ENCODE assay signal across 9 cellular contexts in genomic region chr6:128725271-128726233, GRCh38.
DNase-seq lines count a peak whose midpoint lies in the region; ATAC-seq and TF ChIP-seq lines count a peak whose summit lies in the region.
"Had no signal": no experiment of that assay in that cellular context is flagged by ENCODE, and none has a peak within 500 bp of the region (broad histone marks: within the 10 kb centered on the region; RNA-seq: fewer than 3 reads in every experiment).

No MANE protein-coding gene starts in this region.

- no peak overlapping the region for H3K27ac Mint-ChIP-seq in activated CD4-positive, alpha-beta memory T cell treated with anti-CD3 and anti-CD28 coated beads, Interleukin-2, amount 10 ng/mL, durations not matched to agents 7 days and 5 days
- H3K27ac Mint-ChIP-seq: stimulated activated naive CD8-positive, alpha-beta T cell treated with anti-CD3 and anti-CD28 coated beads, Interleukin-15, Interleukin-2, amounts not matched to agents 100 ng/mL and 50 ng/mL, for 24 hours had no signal

- no peak overlapping the region for H3K27ac ChIP-seq in ascending aorta
- H3K27ac ChIP-seq in thyroid gland, result no peak overlapping the region

- H3K27me3 Mint-ChIP-seq in activated CD4-positive, alpha-beta memory T cell treated with anti-CD3 and anti-CD28 coated beads, Interleukin-2, amount 10 ng/mL, durations not matched to agents 7 days and 5 days, result peaks cover 20% of the 10 kb centered on the region

- H3K4me1 ChIP-seq in ascending aorta (no peaks in the 10 kb centered on the region), thyroid gland (no peaks in the 10 kb centered on the region)

- H3K36me3 ChIP-seq in ascending aorta, result no peaks in the 10 kb centered on the region
- no peaks in the 10 kb centered on the region for H3K36me3 ChIP-seq in thyroid gland

- no peak for TF ChIP-seq POLR2A in thyroid gland (IDR thresholded peaks at IDR 0.05)

- intact Hi-C loops in ascending aorta (cut with DNase I), result loop anchor here (5.0 to 10.0 kb wide), 2 partner anchors 532 to 649 kb away; no protein-coding TSS in a partner anchor
- intact Hi-C loops in thyroid gland (cut with DNase I), result no loop called here

- no peak overlapping the region for H3K4me3 Mint-ChIP-seq in activated CD4-positive, alpha-beta memory T cell treated with anti-CD3 and anti-CD28 coated beads, Interleukin-2, amount 10 ng/mL, durations not matched to agents 7 days and 5 days
- H3K4me3 Mint-ChIP-seq: stimulated activated naive CD8-positive, alpha-beta T cell treated with anti-CD3 and anti-CD28 coated beads, Interleukin-15, Interleukin-2, amounts not matched to agents 100 ng/mL and 50 ng/mL, for 24 hours had no signal

- POLR2A ChIA-PET in activated CD4-positive, alpha-beta memory T cell treated with anti-CD3 and anti-CD28 coated beads, Interleukin-2, amount 10 ng/mL, durations not matched to agents 7 days and 5 days (lab: Charles Lee), result no interaction called here

- no peak overlapping the region for H3K4me3 ChIP-seq in AG09309 (ENCODE audit: control insufficient read depth, low read depth, low read length)
- H3K4me3 ChIP-seq in GM12865 (ENCODE audit: low read depth, low read length), result no peak overlapping the region
- H3K4me3 ChIP-seq in ascending aorta, result no peak overlapping the region
- no peak overlapping the region for H3K4me3 ChIP-seq in thyroid gland (replicated peaks in 1 of 3)

- no peaks in the 10 kb centered on the region for H3K9me3 Mint-ChIP-seq in activated CD4-positive, alpha-beta memory T cell treated with anti-CD3 and anti-CD28 coated beads, Interleukin-2, amount 10 ng/mL, durations not matched to agents 7 days and 5 days
- H3K9me3 Mint-ChIP-seq: stimulated activated naive CD8-positive, alpha-beta T cell treated with anti-CD3 and anti-CD28 coated beads, Interleukin-15, Interleukin-2, amounts not matched to agents 100 ng/mL and 50 ng/mL, for 24 hours had no signal

- no peak for ATAC-seq in GM18517 (IDR thresholded peaks at IDR 0.05; ENCODE audit: unreplicated experiment)

- WGBS in thyroid gland, 2 donors, result 28 to 31% methylated on average over 3 of the region's 3 CpGs

- H3K9me3 ChIP-seq in ascending aorta (no peaks in the 10 kb centered on the region), thyroid gland (no peaks in the 10 kb centered on the region)

- DNase-seq in AG09309 (ENCODE audit: low read depth), result peak; percentile 7
- DNase-seq in GM12865 (ENCODE audit: low read depth), result peak; percentile 30
- DNase-seq in LoVo (ENCODE audit: low spot score), result peak; percentile 34
- no peak for DNase-seq in ascending aorta (ENCODE audit: low spot score in 2 of 2)
- peak; percentile 67 for DNase-seq in inferior parietal cortex (ENCODE audit: extremely low spot score)
- DNase-seq in thyroid gland, result peak in 1 of 2 donors; percentile 2
- no peak for DNase-seq in activated CD4-positive, alpha-beta memory T cell treated with anti-CD3 and anti-CD28 coated beads, Interleukin-2, amount 10 ng/mL, durations not matched to agents 7 days and 5 days

- no peaks in the 10 kb centered on the region for H3K4me1 Mint-ChIP-seq in activated CD4-positive, alpha-beta memory T cell treated with anti-CD3 and anti-CD28 coated beads, Interleukin-2, amount 10 ng/mL, durations not matched to agents 7 days and 5 days

- TF ChIP-seq CTCF in AG09309 (IDR thresholded peaks at IDR 0.05; ENCODE audit: control insufficient read depth, insufficient read depth, low read depth, low read length, missing control alignments) (peak; percentile 59), GM12865 (IDR thresholded peaks at IDR 0.05; ENCODE audit: insufficient read depth, low read depth, low read length, missing control alignments) (peak; percentile 43), ascending aorta (IDR thresholded peaks at IDR 0.05) (peak; percentile 20 to 51 (median 44)), thyroid gland (IDR thresholded peaks at IDR 0.05) (peak in 5 of 6 experiments; percentile 18 to 62 (median 52))

- CTCF ChIA-PET in activated CD4-positive, alpha-beta memory T cell treated with anti-CD3 and anti-CD28 coated beads, Interleukin-2, amount 10 ng/mL, durations not matched to agents 7 days and 5 days (lab: Charles Lee), result interaction anchor here (0.9 to 2.0 kb wide), 4 partner anchors 8 to 645 kb away, joined by 3 to 8 read pairs (median 5); no protein-coding TSS in a partner anchor

- no peaks in the 10 kb centered on the region for H3K36me3 Mint-ChIP-seq in activated CD4-positive, alpha-beta memory T cell treated with anti-CD3 and anti-CD28 coated beads, Interleukin-2, amount 10 ng/mL, durations not matched to agents 7 days and 5 days (ENCODE audit: low read depth)

- no peaks in the 10 kb centered on the region for H3K27me3 ChIP-seq in ascending aorta
- H3K27me3 ChIP-seq in thyroid gland, result no peaks in the 10 kb centered on the region

Comparison
In these comparisons a context has a peak if more than half of its experiments do, and no peak if none do; other contexts are left out.
1. DNase-seq: peak in AG09309 (single experiment), GM12865 (single experiment), LoVo (single experiment) and inferior parietal cortex (single experiment); none in ascending aorta (0 of 2) and activated CD4-positive, alpha-beta memory T cell treated with anti-CD3 and anti-CD28 coated beads, Interleukin-2, amount 10 ng/mL, durations not matched to agents 7 days and 5 days (single experiment).
2. Peak in every context shown above with its lines, with median percentiles within 50 percentile points of each other: CTCF ChIP-seq.